12 cellular contexts compared by ENCODE assay signal in genomic region chr2:172977330-172978052, GRCh38.
A peak's percentile ranks its signal among the peaks of the same experiment; 100 is the strongest.
DNase-seq lines count a peak whose midpoint lies in the region; ATAC-seq and TF ChIP-seq lines count a peak whose summit lies in the region.
"Had no signal": no experiment of that assay in that cellular context is flagged by ENCODE, and none has a peak within 500 bp of the region (broad histone marks: within the 10 kb centered on the region; RNA-seq: fewer than 3 reads in every experiment).

No MANE protein-coding gene starts in this region.

- no peaks in the 10 kb centered on the region for H3K36me3 Mint-ChIP-seq in GM23338 (ENCODE audit: low read depth)
- H3K36me3 Mint-ChIP-seq in chondrocyte (ENCODE audit: low read depth): peaks cover 2% of the 10 kb centered on the region
- no peaks in the 10 kb centered on the region for H3K36me3 Mint-ChIP-seq in neural crest cell (ENCODE audit: low read depth)
- no peaks in the 10 kb centered on the region for H3K36me3 Mint-ChIP-seq in Calu3 (ENCODE audit: insufficient read depth, unreplicated experiment)
- no peaks in the 10 kb centered on the region for H3K36me3 Mint-ChIP-seq in CD8-positive, alpha-beta memory T cell

- ATAC-seq in GM23338 (peak; percentile 94), esophagus mucosa (no peak)
- ATAC-seq: body of pancreas had no signal

- H3K27ac Mint-ChIP-seq in GM23338: 0 out of 2 replicates have a peak overlapping the region, but pooled peaks have one; percentile 13
- H3K27ac Mint-ChIP-seq in chondrocyte (ENCODE audit: unreplicated experiment): no peak overlapping the region
- H3K27ac Mint-ChIP-seq in neural crest cell (ENCODE audit: unreplicated experiment): no peak overlapping the region
- no peak overlapping the region for H3K27ac Mint-ChIP-seq in Calu3 (ENCODE audit: unreplicated experiment)
- peak overlapping the region in 1 of 8 donors; percentile 76 for H3K27ac Mint-ChIP-seq in CD8-positive, alpha-beta memory T cell
- H3K27ac Mint-ChIP-seq: activated T-cell treated with anti-CD3 and anti-CD28 coated beads, Interleukin-2, amount 50 U/mL, for 72 hours had no signal

- no peaks in the 10 kb centered on the region for H3K79me2 ChIP-seq in GM23338 (replicated peaks; ENCODE audit: insufficient read depth)

- DNase-seq in GM23338 (ENCODE audit: low spot score): peak; percentile 53
- DNase-seq in NOMO-1 (lab: John Stamatoyannopoulos, UW; ENCODE audit: unreplicated experiment in 2 of 2): peak; percentile 49 to 62
- no peak for DNase-seq in chondrocyte (ENCODE audit: low spot score)
- DNase-seq in neural crest cell (ENCODE audit: low read depth, low spot score): no peak
- no peak for DNase-seq in Calu3
- DNase-seq in CD8-positive, alpha-beta memory T cell: no peak
- DNase-seq in NCI-H1417 (lab: John Stamatoyannopoulos, UW): no peak
- DNase-seq: body of pancreas, retina had no signal

- H3K27ac ChIP-seq in GM23338 (ENCODE audit: low read depth): no peak overlapping the region
- H3K27ac ChIP-seq in CD8-positive, alpha-beta memory T cell (ENCODE audit: low read depth, low read length): no peak overlapping the region
- H3K27ac ChIP-seq: body of pancreas, VCaP had no signal

- H3K9me3 Mint-ChIP-seq in GM23338 (no peaks in the 10 kb centered on the region), chondrocyte (ENCODE audit: low read depth) (no peaks in the 10 kb centered on the region), neural crest cell (no peaks in the 10 kb centered on the region), Calu3 (ENCODE audit: low read depth, unreplicated experiment) (no peaks in the 10 kb centered on the region)
- H3K9me3 Mint-ChIP-seq in CD8-positive, alpha-beta memory T cell: no peaks in the 10 kb centered on the region
- H3K9me3 Mint-ChIP-seq: activated T-cell treated with anti-CD3 and anti-CD28 coated beads, Interleukin-2, amount 50 U/mL, for 72 hours had no signal

- H3K4me1 Mint-ChIP-seq in GM23338: peaks cover 7% of the 10 kb centered on the region
- peaks cover 5% of the 10 kb centered on the region for H3K4me1 Mint-ChIP-seq in chondrocyte (ENCODE audit: low read depth)
- peaks cover 6% of the 10 kb centered on the region for H3K4me1 Mint-ChIP-seq in neural crest cell
- H3K4me1 Mint-ChIP-seq in Calu3 (ENCODE audit: low read depth, unreplicated experiment): peaks cover 20% of the 10 kb centered on the region
- H3K4me1 Mint-ChIP-seq in CD8-positive, alpha-beta memory T cell: peaks cover 0 to 3% (median 0%) of the 10 kb centered on the region in 3 donors

- CTCF ChIA-PET in Calu3 (lab: Charles Lee): no interaction called here
- CTCF ChIA-PET in CD8-positive, alpha-beta memory T cell (lab: Charles Lee): no interaction called here

- H3K36me3 ChIP-seq in GM23338 (ENCODE audit: insufficient read depth): no peaks in the 10 kb centered on the region
- no peaks in the 10 kb centered on the region for H3K36me3 ChIP-seq in CD8-positive, alpha-beta memory T cell (ENCODE audit: insufficient read depth, low read length)

- no peaks in the 10 kb centered on the region; the same call in 1 of the 2 replicates for H3K4me1 ChIP-seq in GM23338 (ENCODE audit: insufficient read depth)
- no peaks in the 10 kb centered on the region for H3K4me1 ChIP-seq in CD8-positive, alpha-beta memory T cell (ENCODE audit: insufficient read depth, low read length)
- H3K4me1 ChIP-seq: body of pancreas had no signal

- no peak overlapping the region for H3K4me3 Mint-ChIP-seq in GM23338
- H3K4me3 Mint-ChIP-seq in chondrocyte (ENCODE audit: unreplicated experiment): no peak overlapping the region
- no peak overlapping the region for H3K4me3 Mint-ChIP-seq in neural crest cell
- H3K4me3 Mint-ChIP-seq in Calu3 (ENCODE audit: low read depth, unreplicated experiment): no peak overlapping the region
- H3K4me3 Mint-ChIP-seq in CD8-positive, alpha-beta memory T cell: no peak overlapping the region

- H3K27me3 Mint-ChIP-seq in GM23338 (ENCODE audit: insufficient read depth, low read depth, poor library complexity): peaks cover 1% of the 10 kb centered on the region
- peaks cover 8% of the 10 kb centered on the region for H3K27me3 Mint-ChIP-seq in chondrocyte (ENCODE audit: low read depth)
- H3K27me3 Mint-ChIP-seq in neural crest cell (ENCODE audit: low read depth): no peaks in the 10 kb centered on the region
- no peaks in the 10 kb centered on the region for H3K27me3 Mint-ChIP-seq in Calu3 (ENCODE audit: unreplicated experiment)
- H3K27me3 Mint-ChIP-seq in CD8-positive, alpha-beta memory T cell: peaks cover 11 to 49% of the 10 kb centered on the region in 2 donors

- TF ChIP-seq CTCF in GM23338 (conservative IDR thresholded peaks at IDR 0.05; ENCODE audit: low read depth in 2 of 2) (peak; percentile 20 to 65; a peak in 3 of 4 replicates), chondrocyte (IDR thresholded peaks at IDR 0.05) (peak; percentile 48), neural crest cell (conservative IDR thresholded peaks at IDR 0.05) (peak; percentile 20), Calu3 (IDR thresholded peaks at IDR 0.05; ENCODE audit: unreplicated experiment) (no peak)

- intact Hi-C loops in Calu3 (cut with micrococcal nuclease; ENCODE audit: unreplicated experiment): loop anchor here (5.0 kb wide), 1 partner anchor 235 kb away; no protein-coding TSS in a partner anchor

- H3K9me2 ChIP-seq in GM23338 (ENCODE audit: insufficient read depth): no peaks in the 10 kb centered on the region

- H3F3A ChIP-seq in GM23338 (replicated peaks; ENCODE audit: low read depth): no peaks in the 10 kb centered on the region

- BruUV-seq in Calu3 (replicated peaks; lab: Mats Ljungman, UMichigan): no TSS peak

- H2AFZ ChIP-seq in GM23338: peak overlapping the region; percentile 66

- POLR2A ChIA-PET in CD8-positive, alpha-beta memory T cell (lab: Charles Lee): no interaction called here

- no peak overlapping the region for H3K4me3 ChIP-seq in GM23338
- no peak overlapping the region for H3K4me3 ChIP-seq in CD8-positive, alpha-beta memory T cell (ENCODE audit: low read length)
- H3K4me3 ChIP-seq: body of pancreas had no signal

- no peaks in the 10 kb centered on the region for H3K27me3 ChIP-seq in GM23338 (ENCODE audit: insufficient read depth)
- H3K27me3 ChIP-seq in CD8-positive, alpha-beta memory T cell (ENCODE audit: insufficient read depth, low read length, poor library complexity, severe bottlenecking): no peaks in the 10 kb centered on the region
- H3K27me3 ChIP-seq: body of pancreas had no signal

- no peaks in the 10 kb centered on the region for H3K9me3 ChIP-seq in CD8-positive, alpha-beta memory T cell (ENCODE audit: low read length)
- H3K9me3 ChIP-seq: body of pancreas had no signal

- H4K20me1 ChIP-seq in GM23338 (replicated peaks; ENCODE audit: insufficient read depth): no peaks in the 10 kb centered on the region

- no peak overlapping the region for H3K4me2 ChIP-seq in GM23338

TF ChIP-seq in GM23338, 12 proteins besides CTCF, POLR2A, EP300 and RAD21 (continues in another document):
- TF ChIP-seq EZH2 (IDR thresholded peaks at IDR 0.05; ENCODE audit: low read depth, unreplicated experiment) (no peak), CREB1 (CRISPR knock-in tag; IDR thresholded peaks at IDR 0.05; ENCODE audit: low read depth) (no peak), ETS1 (IDR thresholded peaks at IDR 0.05) (no peak), ZNF114 (CRISPR knock-in tag; IDR thresholded peaks at IDR 0.05) (no peak), NANOG (IDR thresholded peaks at IDR 0.05; ENCODE audit: borderline replicate concordance) (no peak), POLR2AphosphoS5 (IDR thresholded peaks at IDR 0.05; ENCODE audit: low read depth) (no peak), STAT1 (IDR thresholded peaks at IDR 0.05; ENCODE audit: unreplicated experiment) (no peak), JUNB (IDR thresholded peaks at IDR 0.05; ENCODE audit: unreplicated experiment) (no peak), ZNF331 (CRISPR knock-in tag; IDR thresholded peaks at IDR 0.05; ENCODE audit: low read depth) (no peak)

Comparison
In these comparisons a context has a peak if more than half of its experiments do, and no peak if none do; other contexts are left out.
1. DNase-seq: peak in GM23338 (single experiment) and NOMO-1 (2 of 2); none in chondrocyte (single experiment), neural crest cell (single experiment), Calu3 (single experiment), CD8-positive, alpha-beta memory T cell (0 of 5) and NCI-H1417 (0 of 3).